In the genomic region with DNA sequence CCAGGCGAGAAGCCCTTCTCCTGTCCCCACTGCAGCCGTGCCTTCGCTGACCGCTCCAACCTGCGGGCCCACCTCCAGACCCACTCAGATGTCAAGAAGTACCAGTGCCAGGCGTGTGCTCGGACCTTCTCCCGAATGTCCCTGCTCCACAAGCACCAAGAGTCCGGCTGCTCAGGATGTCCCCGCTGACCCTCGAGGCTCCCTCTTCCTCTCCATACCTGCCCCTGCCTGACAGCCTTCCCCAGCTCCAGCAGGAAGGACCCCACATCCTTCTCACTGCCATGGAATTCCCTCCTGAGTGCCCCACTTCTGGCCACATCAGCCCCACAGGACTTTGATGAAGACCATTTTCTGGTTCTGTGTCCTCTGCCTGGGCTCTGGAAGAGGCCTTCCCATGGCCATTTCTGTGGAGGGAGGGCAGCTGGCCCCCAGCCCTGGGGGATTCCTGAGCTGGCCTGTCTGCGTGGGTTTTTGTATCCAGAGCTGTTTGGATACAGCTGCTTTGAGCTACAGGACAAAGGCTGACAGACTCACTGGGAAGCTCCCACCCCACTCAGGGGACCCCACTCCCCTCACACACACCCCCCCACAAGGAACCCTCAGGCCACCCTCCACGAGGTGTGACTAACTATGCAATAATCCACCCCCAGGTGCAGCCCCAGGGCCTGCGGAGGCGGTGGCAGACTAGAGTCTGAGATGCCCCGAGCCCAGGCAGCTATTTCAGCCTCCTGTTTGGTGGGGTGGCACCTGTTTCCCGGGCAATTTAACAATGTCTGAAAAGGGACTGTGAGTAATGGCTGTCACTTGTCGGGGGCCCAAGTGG, we compare ENCODE assay signal across 11 cellular contexts. TPM values are rescaled to one million over a fixed set of nuclear protein-coding genes. Genes with fewer than 3 reads are reported as not detected.
A peak's percentile ranks its signal among the peaks of the same experiment; 100 is the strongest.
DNase-seq lines count a peak whose midpoint lies in the region; ATAC-seq, FAIRE-seq and TF ChIP-seq lines count a peak whose summit lies in the region.
"Had no signal": no experiment of that assay in that cellular context is flagged by ENCODE, and none has a peak within 500 bp of the region (broad histone marks: within the 10 kb centered on the region; RNA-seq: fewer than 3 reads in every experiment).

No MANE protein-coding gene starts in this region.

- no peak for TF ChIP-seq RAD21 in A549 (conservative IDR thresholded peaks at IDR 0.05 in 1 of 2, IDR thresholded peaks at IDR 0.05 in 1 of 2)

- CTCF ChIA-PET in A549 (lab: Yijun Ruan, JAX) = interaction anchor here (0.7 to 28.4 kb wide), 7 partner anchors 9 to 367 kb away, joined by 3 to 1049 read pairs (median 4); no protein-coding TSS in a partner anchor

- no peaks in the 10 kb centered on the region for H3K9me3 Mint-ChIP-seq in neural crest cell

- H3K27ac Mint-ChIP-seq in neural crest cell (ENCODE audit: unreplicated experiment) = peak overlapping the region; percentile 78

- no peaks in the 10 kb centered on the region for H3K36me3 Mint-ChIP-seq in neural crest cell (ENCODE audit: low read depth)

- TF ChIP-seq POLR2A in A549 (IDR thresholded peaks at IDR 0.05; ENCODE audit: low read length) = no peak

- peaks cover 73% of the 10 kb centered on the region for H3K4me1 ChIP-seq in A549

- peaks cover 2% of the 10 kb centered on the region for H3K27me3 Mint-ChIP-seq in neural crest cell (ENCODE audit: low read depth)

- no peak for ATAC-seq in A549

- peak overlapping the region; percentile 29 for H3K4me2 ChIP-seq in A549

- H3K9me3 ChIP-seq in A549 = no peaks in the 10 kb centered on the region

- WGBS in A549 (ENCODE audit: missing lambda C conversion rate) = 85% methylated on average over 14 of the region's 18 CpGs

- peak overlapping the region; percentile 70 for H3K4me3 Mint-ChIP-seq in neural crest cell

- FAIRE-seq in A549 (lab: Jason Lieb, UNC) = no peak

- H3K4me3 ChIP-seq in A549 (no peak overlapping the region), coronary artery (peak overlapping the region; percentile 18)

- no peak for DNase-seq in A549 (ENCODE audit: low read depth in 1 of 2, low spot score in 1 of 2)
- DNase-seq in HK-2 (ENCODE audit: unreplicated experiment) = peak; percentile 61
- DNase-seq in coronary artery (ENCODE audit: low spot score) = no peak
- DNase-seq in neural crest cell (ENCODE audit: low read depth, low spot score) = no peak
- DNase-seq in NCI-H1436 treated with DMSO at 0.1 percent for 48 hours (lab: John Stamatoyannopoulos, UW) = no peak
- no peak for DNase-seq in RPMI8226
- DNase-seq in germinal center (ENCODE audit: low spot score) = no peak
- DNase-seq in iPS-NIHi11 (ENCODE audit: low spot score) = no peak
- DNase-seq: activated CD8-positive, alpha-beta memory T cell treated with anti-CD3 and anti-CD28 coated beads for 24 hours; DMS 273 treated with DMSO at 0.1 percent for 48 hours had no signal

- POLR2A ChIA-PET in A549 (lab: Yijun Ruan, JAX) = no interaction called here

- peak overlapping the region; percentile 33 to 74; a peak in 4 of 6 replicates for H3K27ac ChIP-seq in A549
- peak overlapping the region in 1 of 2 donors; percentile 73 for H3K27ac ChIP-seq in coronary artery
- H3K27ac ChIP-seq: VCaP had no signal

- no peak for TF ChIP-seq EP300 in A549 (IDR thresholded peaks at IDR 0.05)

- TF ChIP-seq CTCF in A549 (IDR thresholded peaks at IDR 0.05) = no peak
- no peak for TF ChIP-seq CTCF in coronary artery (IDR thresholded peaks at IDR 0.05)
- no peak for TF ChIP-seq CTCF in neural crest cell (conservative IDR thresholded peaks at IDR 0.05)

- peaks cover 78% of the 10 kb centered on the region for H3K4me1 Mint-ChIP-seq in neural crest cell

TF ChIP-seq in A549, 52 proteins besides CTCF, POLR2A, EP300 and RAD21:
- no peak for TF ChIP-seq NFE2L2 (conservative IDR thresholded peaks at IDR 0.05; ENCODE audit: low read length)
- TF ChIP-seq RFX5 (IDR thresholded peaks at IDR 0.05) = no peak
- no peak for TF ChIP-seq NPAS2 (CRISPR knock-in tag; IDR thresholded peaks at IDR 0.05; ENCODE audit: borderline replicate concordance)
- TF ChIP-seq JUNB (IDR thresholded peaks at IDR 0.05) = no peak
- TF ChIP-seq ESRRA (IDR thresholded peaks at IDR 0.05; ENCODE audit: borderline replicate concordance, low read length) = no peak
- TF ChIP-seq, protein P1, sequence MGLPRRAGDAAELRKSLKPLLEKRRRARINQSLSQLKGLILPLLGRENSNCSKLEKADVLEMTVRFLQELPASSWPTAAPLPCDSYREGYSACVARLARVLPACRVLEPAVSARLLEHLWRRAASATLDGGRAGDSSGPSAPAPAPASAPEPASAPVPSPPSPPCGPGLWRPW (IDR thresholded peaks at IDR 0.05) = no peak
- no peak for TF ChIP-seq POLR2AphosphoS2 (conservative IDR thresholded peaks at IDR 0.05; ENCODE audit: low read length)
- TF ChIP-seq EHMT2 (IDR thresholded peaks at IDR 0.05; ENCODE audit: low read depth) = no peak
- no peak for TF ChIP-seq ZSCAN20 (CRISPR knock-in tag; IDR thresholded peaks at IDR 0.05)
- TF ChIP-seq BHLHE40 (IDR thresholded peaks at IDR 0.05; ENCODE audit: low read depth, low read length) = no peak
- TF ChIP-seq PHF8 (IDR thresholded peaks at IDR 0.05; ENCODE audit: borderline replicate concordance, low read depth) = no peak
- no peak for TF ChIP-seq CHD4 (IDR thresholded peaks at IDR 0.05; ENCODE audit: borderline replicate concordance)
- TF ChIP-seq, protein P2, sequence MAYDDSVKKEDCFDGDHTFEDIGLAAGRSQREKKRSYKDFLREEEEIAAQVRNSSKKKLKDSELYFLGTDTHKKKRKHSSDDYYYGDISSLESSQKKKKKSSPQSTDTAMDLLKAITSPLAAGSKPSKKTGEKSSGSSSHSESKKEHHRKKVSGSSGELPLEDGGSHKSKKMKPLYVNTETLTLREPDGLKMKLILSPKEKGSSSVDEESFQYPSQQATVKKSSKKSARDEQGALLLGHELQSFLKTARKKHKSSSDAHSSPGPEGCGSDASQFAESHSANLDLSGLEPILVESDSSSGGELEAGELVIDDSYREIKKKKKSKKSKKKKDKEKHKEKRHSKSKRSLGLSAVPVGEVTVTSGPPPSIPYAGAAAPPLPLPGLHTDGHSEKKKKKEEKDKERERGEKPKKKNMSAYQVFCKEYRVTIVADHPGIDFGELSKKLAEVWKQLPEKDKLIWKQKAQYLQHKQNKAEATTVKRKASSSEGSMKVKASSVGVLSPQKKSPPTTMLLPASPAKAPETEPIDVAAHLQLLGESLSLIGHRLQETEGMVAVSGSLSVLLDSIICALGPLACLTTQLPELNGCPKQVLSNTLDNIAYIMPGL (CRISPR knock-in tag; IDR thresholded peaks at IDR 0.05; ENCODE audit: borderline replicate concordance) = no peak
- no peak for TF ChIP-seq ZC3H11A (IDR thresholded peaks at IDR 0.05)
- no peak for TF ChIP-seq NR3C1 (IDR thresholded peaks at IDR 0.05)
TF ChIP-seq in A549: peak in this region for 0.

RNA-seq across cellular contexts. Expression of a gene that starts 5.3 kb away (rescaled TPM):
- 7.0 and 7.2 TPM in 2 replicates for polyA plus RNA-seq in A549 (2011; rRNA removed)
- 14.0 and 21.4 TPM in 2 replicates for polyA plus RNA-seq in A549 (2012; cell fraction: cytosol; rRNA removed)
- 22.7 and 28.4 TPM in 2 replicates for polyA plus RNA-seq in A549 (2012; cell fraction: nucleus; rRNA removed)
- polyA plus RNA-seq in A549 (2017; fragmentation: RNase III; extraction: RNeasy Plus Mini Kit Qiagen cat#74134 plus additional on column Dnase treatment) = 8.0 to 11.1 TPM (median 10.7 TPM) in 3 replicates
- polyA minus RNA-seq in A549 (2011; rRNA and poly(A)+ RNA removed) = 3.8 and 6.0 TPM in 2 replicates
- 12.5 and 12.9 TPM in 2 replicates for total RNA-seq in neural crest cell

RNA-seq across cellular contexts. Expression of a gene that starts 51.9 kb away (rescaled TPM):
- polyA plus RNA-seq in A549 (2011; rRNA removed) (44.8 and 67.8 TPM in 2 replicates), A549 (2017; fragmentation: RNase III; extraction: RNeasy Plus Mini Kit Qiagen cat#74134 plus additional on column Dnase treatment) (43.1 to 47.0 TPM (median 44.0 TPM) in 3 replicates)
- polyA plus RNA-seq in A549 (2012; cell fraction: cytosol; rRNA removed) = 68.9 and 80.2 TPM in 2 replicates
- 101 and 123 TPM in 2 replicates for polyA plus RNA-seq in A549 (2012; cell fraction: nucleus; rRNA removed)
- polyA minus RNA-seq in A549 (2011; rRNA and poly(A)+ RNA removed) = 42.6 and 51.8 TPM in 2 replicates
- total RNA-seq in neural crest cell = 53.0 and 59.0 TPM in 2 replicates
